Comparison of ENCODE assay signal across 22 cellular contexts in the genomic region with DNA sequence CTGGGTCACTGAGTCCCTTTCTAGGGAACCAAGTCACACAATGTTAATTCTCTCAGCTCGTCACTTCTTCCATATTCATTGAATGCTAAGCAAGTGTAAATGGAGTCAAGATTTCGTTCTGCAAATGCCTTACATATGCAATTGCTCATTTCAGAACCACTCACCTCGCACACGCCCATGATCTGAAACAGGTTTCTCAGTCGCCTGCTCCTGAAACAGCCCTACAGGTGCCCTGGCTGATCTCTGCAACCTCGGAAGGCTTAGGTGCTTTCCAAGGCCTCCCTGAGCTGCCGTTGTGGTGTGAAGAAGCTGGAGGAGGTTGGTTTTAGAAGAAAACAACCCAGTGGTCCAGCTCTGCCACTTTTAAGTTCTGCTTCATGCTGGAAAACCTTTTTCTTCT.
DNase-seq lines count a peak whose midpoint lies in the region; ATAC-seq, FAIRE-seq and TF ChIP-seq lines count a peak whose summit lies in the region.
"Had no signal": no experiment of that assay in that cellular context is flagged by ENCODE, and none has a peak within 500 bp of the region (broad histone marks: within the 10 kb centered on the region; RNA-seq: fewer than 3 reads in every experiment).

No MANE protein-coding gene starts in this region.

- DNase-seq in GM12878 (ENCODE audit: low read depth, low spot score) = peak; percentile 38
- DNase-seq in NCI-H774 (lab: John Stamatoyannopoulos, UW) = no peak
- no peak for DNase-seq in brain microvascular endothelial cell
- DNase-seq in A673 (ENCODE audit: low spot score) = no peak
- DNase-seq in activated naive CD4-positive, alpha-beta T cell treated with anti-CD3 and anti-CD28 coated beads for 36 hours = no peak
- DNase-seq: activated naive CD4-positive, alpha-beta T cell treated with anti-CD3 and anti-CD28 coated beads, Interleukin-2, amount 10 ng/mL, durations not matched to agents 7 days and 5 days; Calu3; dorsolateral prefrontal cortex; GDM1; heart left ventricle; mesenchymal stem cell; NCI-H1105; stimulated activated CD4-positive, alpha-beta T cell treated with anti-CD3 and anti-CD28 coated beads, Interleukin-12 subunit alpha, Interleukin-12 subunit beta, amount 100 ng/mL, for 4 hours; stimulated activated naive CD8-positive, alpha-beta T cell treated with anti-CD3 and anti-CD28 coated beads, Interleukin-15, amount 100 ng/mL, for 72 hours; T-helper 17 cell; uterus had no signal

- ATAC-seq in GM18498 (IDR thresholded peaks at IDR 0.05; ENCODE audit: unreplicated experiment) = peak; percentile 55
- peak; percentile 42 for ATAC-seq in GM19372 (IDR thresholded peaks at IDR 0.05; ENCODE audit: low read depth, unreplicated experiment)
- ATAC-seq in HG02884 (IDR thresholded peaks at IDR 0.05; ENCODE audit: unreplicated experiment) = peak; percentile 38
- ATAC-seq in GM12878 = peak; percentile 49
- ATAC-seq: activated CD4-positive, CD25-positive, alpha-beta regulatory T cell treated with anti-CD3 and anti-CD28 coated beads, Interleukin-2, amount 50 U/mL, for 24 hours; heart left ventricle; K562; stimulated activated naive CD8-positive, alpha-beta T cell treated with anti-CD3 and anti-CD28 coated beads, Interleukin-15, amount 100 ng/mL, for 72 hours; T-helper 17 cell had no signal

- peaks cover 4% of the 10 kb centered on the region for H3K27me3 Mint-ChIP-seq in activated naive CD4-positive, alpha-beta T cell treated with anti-CD3 and anti-CD28 coated beads for 36 hours (ENCODE audit: low read depth)

- no peaks in the 10 kb centered on the region for H3K36me3 Mint-ChIP-seq in activated naive CD4-positive, alpha-beta T cell treated with anti-CD3 and anti-CD28 coated beads for 36 hours (ENCODE audit: low read depth)
- H3K36me3 Mint-ChIP-seq: activated naive CD4-positive, alpha-beta T cell treated with anti-CD3 and anti-CD28 coated beads, Interleukin-2, amount 10 ng/mL, durations not matched to agents 7 days and 5 days had no signal

- peak overlapping the region; percentile 53 for H3K4me2 ChIP-seq in GM12878 (ENCODE audit: control insufficient read depth, insufficient read depth)

- H3K27me3 ChIP-seq in GM12878 (replicated peaks in 1 of 2; ENCODE audit: control insufficient read depth in 2 of 2, insufficient read depth in 2 of 2, low read length in 1 of 2) (no peaks in the 10 kb centered on the region), brain microvascular endothelial cell (replicated peaks) (peaks cover 7% of the 10 kb centered on the region), A673 (replicated peaks; ENCODE audit: insufficient read depth, low read depth, low read length, poor library complexity) (no peaks in the 10 kb centered on the region)
- H3K27me3 ChIP-seq: dorsolateral prefrontal cortex, uterus had no signal

- intact Hi-C loops in GM12878 (cut with micrococcal nuclease; ENCODE audit: unreplicated experiment) = loop anchor here (1.0 kb wide), 1 partner anchor 69 kb away; no protein-coding TSS in a partner anchor
- intact Hi-C loops in A673 (cut with micrococcal nuclease; ENCODE audit: unreplicated experiment) = no loop called here
- intact Hi-C loops in activated naive CD4-positive, alpha-beta T cell treated with anti-CD3 and anti-CD28 coated beads for 36 hours (cut with micrococcal nuclease) = no loop called here

- TF ChIP-seq EP300 in GM12878 (IDR thresholded peaks at IDR 0.05; ENCODE audit: borderline replicate concordance in 1 of 2, control insufficient read depth in 1 of 2, low read depth in 2 of 2, low read length in 2 of 2) = no peak

- H3K9me3 ChIP-seq in GM12878 (replicated peaks; ENCODE audit: control insufficient read depth, insufficient read depth, low read length) (no peaks in the 10 kb centered on the region), A673 (ENCODE audit: low read depth, low read length, poor library complexity, severe bottlenecking) (no peaks in the 10 kb centered on the region)
- H3K9me3 ChIP-seq: heart left ventricle, uterus had no signal

- WGBS in GM12878 (ENCODE audit: insufficient coverage, insufficient replicate concordance, low lambda C conversion rate, missing lambda C conversion rate) = 0% methylated on average over 7 of the region's 7 CpGs

- no peaks in the 10 kb centered on the region for H3K36me3 ChIP-seq in GM12878 (ENCODE audit: control insufficient read depth in 2 of 2, insufficient read depth in 2 of 2, low read length in 1 of 2)
- H3K36me3 ChIP-seq in brain microvascular endothelial cell (replicated peaks) = no peaks in the 10 kb centered on the region
- H3K36me3 ChIP-seq in A673 (ENCODE audit: insufficient read depth, low read length, poor library complexity, severe bottlenecking) = no peaks in the 10 kb centered on the region
- H3K36me3 ChIP-seq: heart left ventricle, uterus had no signal

- H2AFZ ChIP-seq in GM12878 (ENCODE audit: control insufficient read depth, low read depth, low read length) = no peak overlapping the region

- CTCF ChIA-PET in GM12878 (lab: Yijun Ruan, JAX) (interaction anchor here (0.8 to 1.0 kb wide), 2 partner anchors 214 to 240 kb away, joined by 3 read pairs; no protein-coding TSS in a partner anchor), A673 (lab: Charles Lee) (no interaction called here)
- CTCF ChIA-PET in activated naive CD4-positive, alpha-beta T cell treated with anti-CD3 and anti-CD28 coated beads for 36 hours (lab: Charles Lee) = no interaction called here

- H3K27ac ChIP-seq in GM12878 (ENCODE audit: control insufficient read depth, insufficient read depth) (no peak overlapping the region), brain microvascular endothelial cell (no peak overlapping the region), A673 (ENCODE audit: low read depth, low read length, poor library complexity, severe bottlenecking) (no peak overlapping the region)
- H3K27ac ChIP-seq: dorsolateral prefrontal cortex, heart left ventricle, uterus had no signal

- H3K27ac Mint-ChIP-seq in activated naive CD4-positive, alpha-beta T cell treated with anti-CD3 and anti-CD28 coated beads for 36 hours = no peak overlapping the region
- H3K27ac Mint-ChIP-seq: activated naive CD4-positive, alpha-beta T cell treated with anti-CD3 and anti-CD28 coated beads, Interleukin-2, amount 10 ng/mL, durations not matched to agents 7 days and 5 days; stimulated activated naive CD8-positive, alpha-beta T cell treated with anti-CD3 and anti-CD28 coated beads, Interleukin-15, amount 100 ng/mL, for 72 hours; T-helper 17 cell had no signal

- no peak for TF ChIP-seq RAD21 in GM12878 (IDR thresholded peaks at IDR 0.05; ENCODE audit: insufficient read depth, low read depth, low read length)

- no peak for TF ChIP-seq POLR2A in GM12878 (IDR thresholded peaks at IDR 0.05; ENCODE audit: low read depth, low read length)

- H3K4me3 Mint-ChIP-seq in activated naive CD4-positive, alpha-beta T cell treated with anti-CD3 and anti-CD28 coated beads for 36 hours = no peak overlapping the region
- H3K4me3 Mint-ChIP-seq: activated naive CD4-positive, alpha-beta T cell treated with anti-CD3 and anti-CD28 coated beads, Interleukin-2, amount 10 ng/mL, durations not matched to agents 7 days and 5 days; stimulated activated naive CD8-positive, alpha-beta T cell treated with anti-CD3 and anti-CD28 coated beads, Interleukin-15, amount 100 ng/mL, for 72 hours; T-helper 17 cell had no signal

- TF ChIP-seq CTCF in GM12878 (IDR thresholded peaks at IDR 0.05 in 2 of 3, conservative IDR thresholded peaks at IDR 0.05 in 1 of 3; ENCODE audit: control insufficient read depth in 2 of 3, extremely low read depth in 1 of 3, insufficient read depth in 1 of 3, low read depth in 3 of 3, low read length in 3 of 3) (no peak), brain microvascular endothelial cell (IDR thresholded peaks at IDR 0.05; ENCODE audit: low read depth, low read length, missing control alignments) (no peak), A673 (conservative IDR thresholded peaks at IDR 0.05; ENCODE audit: low read depth, low read length) (no peak)

- peaks cover 9% of the 10 kb centered on the region for H3K4me1 Mint-ChIP-seq in activated naive CD4-positive, alpha-beta T cell treated with anti-CD3 and anti-CD28 coated beads for 36 hours (ENCODE audit: low read depth)

- H3K79me2 ChIP-seq in GM12878 (ENCODE audit: control insufficient read depth, insufficient read depth, low read length) = no peaks in the 10 kb centered on the region

- H3K4me1 ChIP-seq in GM12878 (ENCODE audit: control insufficient read depth, insufficient read depth, low read length) (peaks cover 33% of the 10 kb centered on the region), A673 (ENCODE audit: insufficient read depth, low read length, poor library complexity, severe bottlenecking) (peaks cover 9% of the 10 kb centered on the region)
- H3K4me1 ChIP-seq: heart left ventricle, uterus had no signal

- no peak for FAIRE-seq in GM12878 (lab: Jason Lieb, UNC)
- FAIRE-seq: K562, keratinocyte had no signal

- SMC1A ChIA-PET in GM12878 (lab: Charles Lee; ENCODE audit: uncharacterized antibody, unreplicated experiment) = interaction anchor here (1.0 kb wide), 1 partner anchor 269 kb away, joined by 3 read pairs; no protein-coding TSS in a partner anchor

- no peak overlapping the region for H3K9ac ChIP-seq in GM12878 (ENCODE audit: control insufficient read depth, insufficient read depth, low read length)

- BruUV-seq in GM12878 (replicated peaks; lab: Mats Ljungman, UMichigan) (no TSS peak), A673 (replicated peaks; lab: Mats Ljungman, UMichigan) (no TSS peak)

- no peaks in the 10 kb centered on the region for H3K9me3 Mint-ChIP-seq in activated naive CD4-positive, alpha-beta T cell treated with anti-CD3 and anti-CD28 coated beads for 36 hours
- H3K9me3 Mint-ChIP-seq: activated naive CD4-positive, alpha-beta T cell treated with anti-CD3 and anti-CD28 coated beads, Interleukin-2, amount 10 ng/mL, durations not matched to agents 7 days and 5 days had no signal

- POLR2A ChIA-PET in GM12878 (lab: Charles Lee) (interaction anchor here (1.3 kb wide), 1 partner anchor 267 kb away, joined by 3 read pairs; no protein-coding TSS in a partner anchor), A673 (lab: Charles Lee; ENCODE audit: low non-redundant PET) (no interaction called here)

- no peaks in the 10 kb centered on the region for H4K20me1 ChIP-seq in GM12878 (ENCODE audit: control insufficient read depth, insufficient read depth)

- RAD21 ChIA-PET in GM12878 (lab: Charles Lee; ENCODE audit: unreplicated experiment) = no interaction called here

- H3K4me3 ChIP-seq in GM12878 (no peak overlapping the region), brain microvascular endothelial cell (ENCODE audit: low read depth, low read length) (no peak overlapping the region), A673 (ENCODE audit: low read depth, low read length, poor library complexity, severe bottlenecking) (no peak overlapping the region)
- H3K4me3 ChIP-seq: dorsolateral prefrontal cortex, heart left ventricle, K562, uterus had no signal

- in situ Hi-C loops in GM12878 (cut with MboI) = no loop called here
- in situ Hi-C loops in brain microvascular endothelial cell (cut with HindIII; ENCODE audit: low pct_ligation_motif_present, low sequenced_read_pairs) = no loop called here
